ENCODE assay signal across 17 cellular contexts in genomic region chr9:112002847-112003457, GRCh38.
A peak's percentile ranks its signal among the peaks of the same experiment; 100 is the strongest.
DNase-seq lines count a peak whose midpoint lies in the region; ATAC-seq and TF ChIP-seq lines count a peak whose summit lies in the region.
"Had no signal": no experiment of that assay in that cellular context is flagged by ENCODE, and none has a peak within 500 bp of the region (broad histone marks: within the 10 kb centered on the region; RNA-seq: fewer than 3 reads in every experiment).

No MANE protein-coding gene starts in this region.

- no peaks in the 10 kb centered on the region for H3K36me3 Mint-ChIP-seq in activated naive CD4-positive, alpha-beta T cell treated with anti-CD3 and anti-CD28 coated beads, Interleukin-2, amount 50 U/mL, for 24 hours
- H3K36me3 Mint-ChIP-seq in activated naive CD4-positive, alpha-beta T cell treated with anti-CD3 and anti-CD28 coated beads, Interleukin-2, amount 50 U/mL, for 72 hours: no peaks in the 10 kb centered on the region
- H3K36me3 Mint-ChIP-seq in activated B cell treated with CpG ODN at 0.5 μM for 24 hours (ENCODE audit: low read depth): no peaks in the 10 kb centered on the region

- intact Hi-C loops in activated B cell treated with CpG ODN at 0.5 μM for 24 hours (cut with micrococcal nuclease): loop anchor here (1.0 kb wide), 2 partner anchors 9 to 11 kb away; no protein-coding TSS in a partner anchor

- POLR2A ChIA-PET in activated B cell treated with CpG ODN at 0.5 μM for 24 hours (lab: Charles Lee) (interaction anchor here (1.0 to 5.7 kb wide), 9 partner anchors 9 to 106 kb away, joined by 3 to 55 read pairs (median 9); partner anchors contain the start of gene UGCG), GM10248 (lab: Yijun Ruan, JAX) (no interaction called here)

- H3K27me3 Mint-ChIP-seq in activated naive CD4-positive, alpha-beta T cell treated with anti-CD3 and anti-CD28 coated beads, Interleukin-2, amount 50 U/mL, for 24 hours: no peaks in the 10 kb centered on the region
- no peaks in the 10 kb centered on the region for H3K27me3 Mint-ChIP-seq in activated B cell treated with CpG ODN at 0.5 μM for 24 hours

- peaks cover 39% of the 10 kb centered on the region for H3K4me1 Mint-ChIP-seq in activated naive CD4-positive, alpha-beta T cell treated with anti-CD3 and anti-CD28 coated beads, Interleukin-2, amount 50 U/mL, for 24 hours
- peaks cover 55% of the 10 kb centered on the region for H3K4me1 Mint-ChIP-seq in activated B cell treated with CpG ODN at 0.5 μM for 24 hours

- TF ChIP-seq CTCF in activated B cell treated with CpG ODN at 0.5 μM for 24 hours (IDR thresholded peaks at IDR 0.05) (no peak), fibroblast of villous mesenchyme (IDR thresholded peaks at IDR 0.05; ENCODE audit: insufficient read depth, low read depth, low read length) (no peak), GM10248 (IDR thresholded peaks at IDR 0.05; ENCODE audit: control extremely low read depth, extremely low read depth, low read depth, missing control alignments) (no peak)

- H3K4me3 Mint-ChIP-seq in activated naive CD4-positive, alpha-beta T cell treated with anti-CD3 and anti-CD28 coated beads, Interleukin-2, amount 50 U/mL, for 24 hours: peak overlapping the region; percentile 7
- H3K4me3 Mint-ChIP-seq in activated B cell treated with CpG ODN at 0.5 μM for 24 hours: peak overlapping the region; percentile 6
- H3K4me3 Mint-ChIP-seq: activated T-cell treated with anti-CD3 and anti-CD28 coated beads, Interleukin-2, amount 50 U/mL, for 4 hours had no signal

- no peak for ATAC-seq in activated naive CD4-positive, alpha-beta T cell treated with anti-CD3 and anti-CD28 coated beads, Interleukin-2, amount 50 U/mL, for 72 hours
- ATAC-seq in activated B cell treated with CpG ODN at 0.5 μM for 24 hours (ENCODE audit: low read depth): no peak

- H3K27ac Mint-ChIP-seq in activated naive CD4-positive, alpha-beta T cell treated with anti-CD3 and anti-CD28 coated beads, Interleukin-2, amount 50 U/mL, for 24 hours: peak overlapping the region; percentile 25
- no peak overlapping the region for H3K27ac Mint-ChIP-seq in activated naive CD4-positive, alpha-beta T cell treated with anti-CD3 and anti-CD28 coated beads, Interleukin-2, amount 50 U/mL, for 72 hours
- peak overlapping the region; percentile 54 for H3K27ac Mint-ChIP-seq in activated B cell treated with CpG ODN at 0.5 μM for 24 hours

- H3K9me3 Mint-ChIP-seq in activated naive CD4-positive, alpha-beta T cell treated with anti-CD3 and anti-CD28 coated beads, Interleukin-2, amount 50 U/mL, for 24 hours: no peaks in the 10 kb centered on the region
- no peaks in the 10 kb centered on the region for H3K9me3 Mint-ChIP-seq in activated naive CD4-positive, alpha-beta T cell treated with anti-CD3 and anti-CD28 coated beads, Interleukin-2, amount 50 U/mL, for 72 hours
- H3K9me3 Mint-ChIP-seq in activated B cell treated with CpG ODN at 0.5 μM for 24 hours: no peaks in the 10 kb centered on the region
- H3K9me3 Mint-ChIP-seq: activated T-cell treated with anti-CD3 and anti-CD28 coated beads, Interleukin-2, amount 50 U/mL, for 4 hours had no signal

- CTCF ChIA-PET in activated B cell treated with CpG ODN at 0.5 μM for 24 hours (lab: Charles Lee): interaction anchor here (0.6 to 1.3 kb wide), 3 partner anchors 32 to 236 kb away, joined by 3 to 5 read pairs (median 4); no protein-coding TSS in a partner anchor
- CTCF ChIA-PET in GM10248 (lab: Yijun Ruan, JAX): interaction anchor here (1.0 to 4.9 kb wide), 8 partner anchors 9 to 72 kb away, joined by 4 to 25 read pairs (median 4); no protein-coding TSS in a partner anchor

- no peak overlapping the region for H3K4me3 ChIP-seq in fibroblast of villous mesenchyme (ENCODE audit: low read depth, low read length)
- H3K4me3 ChIP-seq: mucosa of descending colon had no signal

- no peak for DNase-seq in activated naive CD4-positive, alpha-beta T cell treated with anti-CD3 and anti-CD28 coated beads, Interleukin-2, amount 50 U/mL, for 72 hours (ENCODE audit: low spot score in 2 of 2)
- DNase-seq in activated B cell treated with CpG ODN at 0.5 μM for 24 hours: no peak
- DNase-seq in fibroblast of villous mesenchyme (ENCODE audit: low read depth): peak; percentile 78
- peak; percentile 10 for DNase-seq in stromal cell of bone marrow (ENCODE audit: low read depth)
- DNase-seq in GM10248 (ENCODE audit: extremely low spot score): no peak
- no peak for DNase-seq in DMS153 (lab: John Stamatoyannopoulos, UW)
- DNase-seq in NK-92 treated with Interleukin-12 subunit alpha and Interleukin-12 subunit beta, amount 100 ng/mL, for 24 hours (lab: John Stamatoyannopoulos, UW): no peak
- DNase-seq: activated CD4-positive, CD25-positive, alpha-beta regulatory T cell treated with anti-CD3 and anti-CD28 coated beads, Interleukin-2, amount 50 U/mL, for 72 hours; activated T-cell treated with anti-CD3 and anti-CD28 coated beads, Interleukin-2, amount 50 U/mL, for 4 hours; Calu3; erythroblast; kidney glomerular epithelial cell; mucosa of descending colon; NCI-H187 treated with DMSO at 0.1 percent for 48 hours; NCI-H526 treated with DMSO at 0.1 percent for 48 hours; posterior cingulate gyrus had no signal

Comparison
In these comparisons a context has a peak if more than half of its experiments do, and no peak if none do; other contexts are left out.
1. H3K27ac Mint-ChIP-seq: peak in activated naive CD4-positive, alpha-beta T cell treated with anti-CD3 and anti-CD28 coated beads, Interleukin-2, amount 50 U/mL, for 24 hours (single experiment) and activated B cell treated with CpG ODN at 0.5 μM for 24 hours (single experiment); none in activated naive CD4-positive, alpha-beta T cell treated with anti-CD3 and anti-CD28 coated beads, Interleukin-2, amount 50 U/mL, for 72 hours (0 of 2).
2. DNase-seq: peak in fibroblast of villous mesenchyme (single experiment) and stromal cell of bone marrow (single experiment); none in activated naive CD4-positive, alpha-beta T cell treated with anti-CD3 and anti-CD28 coated beads, Interleukin-2, amount 50 U/mL, for 72 hours (0 of 2), activated B cell treated with CpG ODN at 0.5 μM for 24 hours (single experiment), GM10248 (single experiment), DMS153 (single experiment) and NK-92 treated with Interleukin-12 subunit alpha and Interleukin-12 subunit beta, amount 100 ng/mL, for 24 hours (single experiment).